Comparison of ENCODE assay signal across 8 cellular contexts in the genomic region with DNA sequence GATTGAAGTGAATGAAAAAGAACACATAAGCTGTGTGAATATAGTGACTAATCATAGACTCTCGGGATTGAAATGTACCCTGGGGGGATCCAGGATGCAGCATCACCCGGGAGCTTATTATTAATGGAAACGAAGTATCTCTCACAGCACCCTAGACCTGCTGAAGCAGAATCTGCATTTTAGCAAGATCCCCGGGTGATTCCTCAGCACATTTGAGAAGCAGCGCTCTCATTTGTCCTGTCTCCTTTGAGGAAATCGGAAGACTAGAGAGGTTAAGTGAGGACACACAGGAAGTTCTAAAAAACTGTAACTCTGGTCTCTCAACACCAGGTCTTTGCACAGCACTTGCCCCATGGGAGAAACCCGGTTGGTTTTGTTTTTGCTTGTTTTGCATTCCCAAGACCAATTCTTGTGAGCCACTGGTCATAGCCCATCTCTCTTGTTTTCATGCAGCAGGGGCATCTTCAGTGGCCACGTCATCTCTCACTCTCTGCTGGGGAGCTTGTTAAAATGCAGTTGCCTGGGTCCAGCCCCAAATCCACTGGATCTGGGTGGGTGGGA. TPM values are rescaled to one million over a fixed set of nuclear protein-coding genes. Genes with fewer than 3 reads are reported as not detected.
A peak's percentile ranks its signal among the peaks of the same experiment; 100 is the strongest.
DNase-seq lines count a peak whose midpoint lies in the region; ATAC-seq and TF ChIP-seq lines count a peak whose summit lies in the region.

No MANE protein-coding gene starts in this region.

- H3K9me3 ChIP-seq in GM23248 (ENCODE audit: low read depth) (no peaks in the 10 kb centered on the region), MM.1S (replicated peaks; ENCODE audit: insufficient read depth, low read length) (no peaks in the 10 kb centered on the region)

- peaks cover 14% of the 10 kb centered on the region; the same call in 1 of the 2 replicates for H3F3A ChIP-seq in GM23248 (ENCODE audit: insufficient read depth)
- H3F3A ChIP-seq in MM.1S (ENCODE audit: insufficient read depth, low read length), result peaks cover 36% of the 10 kb centered on the region

- H3K36me3 ChIP-seq in GM23248 (ENCODE audit: low read depth), result no peaks in the 10 kb centered on the region
- H3K36me3 ChIP-seq in MM.1S (replicated peaks; ENCODE audit: insufficient read depth, low read length), result no peaks in the 10 kb centered on the region

- H3K9me2 ChIP-seq in GM23248 (ENCODE audit: insufficient read depth), result no peaks in the 10 kb centered on the region
- no peaks in the 10 kb centered on the region for H3K9me2 ChIP-seq in MM.1S (replicated peaks; ENCODE audit: insufficient read depth, low read length)

- H3K9ac ChIP-seq in GM23248, result no peak overlapping the region; the same call in 1 of the 2 replicates
- H3K9ac ChIP-seq in MM.1S (ENCODE audit: low read length), result peak overlapping the region; percentile 72

- H4K20me1 ChIP-seq in GM23248 (ENCODE audit: insufficient read depth) (no peaks in the 10 kb centered on the region), MM.1S (ENCODE audit: insufficient read depth, low read length) (no peaks in the 10 kb centered on the region)

- peak overlapping the region; percentile 80 for H3K27ac Mint-ChIP-seq in activated CD4-positive, alpha-beta T cell treated with anti-CD3 and anti-CD28 coated beads for 36 hours
- peak overlapping the region; percentile 22 for H3K27ac Mint-ChIP-seq in central memory CD8-positive, alpha-beta T cell (ENCODE audit: low read depth)

- H3K27me3 ChIP-seq in GM23248 (replicated peaks; ENCODE audit: insufficient read depth) (no peaks in the 10 kb centered on the region), MM.1S (replicated peaks; ENCODE audit: insufficient read depth, low read length) (no peaks in the 10 kb centered on the region)

- peaks cover 14% of the 10 kb centered on the region for H3K36me3 Mint-ChIP-seq in activated CD4-positive, alpha-beta T cell treated with anti-CD3 and anti-CD28 coated beads for 36 hours (ENCODE audit: low read depth)
- peaks cover 12% of the 10 kb centered on the region for H3K36me3 Mint-ChIP-seq in central memory CD8-positive, alpha-beta T cell (ENCODE audit: insufficient read depth)

- H3K4me3 ChIP-seq in GM23248, result no peak overlapping the region
- H3K4me3 ChIP-seq in MM.1S (ENCODE audit: low read length), result peak overlapping the region; percentile 50

- H3K79me2 ChIP-seq in GM23248 (ENCODE audit: insufficient read depth), result peaks cover 91% of the 10 kb centered on the region
- H3K79me2 ChIP-seq in MM.1S (ENCODE audit: low read length), result peaks cover 75% of the 10 kb centered on the region

- H2AFZ ChIP-seq in GM23248 (no peak overlapping the region), MM.1S (ENCODE audit: low read length) (peak overlapping the region; percentile 33)

- H3K27me3 Mint-ChIP-seq in activated CD4-positive, alpha-beta T cell treated with anti-CD3 and anti-CD28 coated beads for 36 hours, result no peaks in the 10 kb centered on the region
- no peaks in the 10 kb centered on the region for H3K27me3 Mint-ChIP-seq in central memory CD8-positive, alpha-beta T cell

- peak overlapping the region; percentile 65 for H3K27ac ChIP-seq in GM23248
- peak overlapping the region; percentile 99 for H3K27ac ChIP-seq in MM.1S (ENCODE audit: low read length)

- intact Hi-C loops in activated CD4-positive, alpha-beta T cell treated with anti-CD3 and anti-CD28 coated beads for 36 hours (cut with DNase I, micrococcal nuclease), result loop anchor here in 1 of 2 experiments (10.0 kb wide), 1 partner anchor 373 kb away; no protein-coding TSS in a partner anchor

- in situ Hi-C loops in GM23248 (cut with MboI), result no loop called here

- WGBS in GM23248 (ENCODE audit: low coverage in 1 of 2, low lambda C conversion rate in 2 of 2, missing lambda C conversion rate in 2 of 2), 2 experiments, result 42 to 47% methylated on average over 8 of the region's 8 CpGs

- TF ChIP-seq CTCF in MM.1S (IDR thresholded peaks at IDR 0.05; ENCODE audit: low read length), result no peak

- peaks cover 59% of the 10 kb centered on the region for H3K4me1 Mint-ChIP-seq in activated CD4-positive, alpha-beta T cell treated with anti-CD3 and anti-CD28 coated beads for 36 hours
- peaks cover 43% of the 10 kb centered on the region for H3K4me1 Mint-ChIP-seq in central memory CD8-positive, alpha-beta T cell

- H3K9me3 Mint-ChIP-seq in activated CD4-positive, alpha-beta T cell treated with anti-CD3 and anti-CD28 coated beads for 36 hours (ENCODE audit: low read depth), result no peaks in the 10 kb centered on the region
- no peaks in the 10 kb centered on the region for H3K9me3 Mint-ChIP-seq in central memory CD8-positive, alpha-beta T cell

- peak; percentile 59 for ATAC-seq in activated CD4-positive, alpha-beta T cell treated with anti-CD3 and anti-CD28 coated beads for 36 hours
- peak; percentile 31 for ATAC-seq in central memory CD8-positive, alpha-beta T cell (replicated peaks; ENCODE audit: extremely low read depth, poor library complexity, severe bottlenecking)

- CTCF ChIA-PET in activated CD4-positive, alpha-beta T cell treated with anti-CD3 and anti-CD28 coated beads for 36 hours (lab: Charles Lee), result interaction anchor here (0.6 to 2.0 kb wide), 5 partner anchors 21 to 291 kb away, joined by 3 to 8 read pairs (median 4); no protein-coding TSS in a partner anchor

- H3K4me2 ChIP-seq in GM23248 (ENCODE audit: unreplicated experiment), result peak overlapping the region; percentile 14
- H3K4me2 ChIP-seq in MM.1S (ENCODE audit: low read depth, low read length), result peak overlapping the region; percentile 93

- no peak overlapping the region for H3K4me3 Mint-ChIP-seq in activated CD4-positive, alpha-beta T cell treated with anti-CD3 and anti-CD28 coated beads for 36 hours
- peak overlapping the region; percentile 54 for H3K4me3 Mint-ChIP-seq in central memory CD8-positive, alpha-beta T cell

- POLR2A ChIA-PET in activated CD4-positive, alpha-beta T cell treated with anti-CD3 and anti-CD28 coated beads for 36 hours (lab: Charles Lee), result interaction anchor here (0.5 to 0.6 kb wide), 2 partner anchors 39 to 218 kb away, joined by 3 read pairs; no protein-coding TSS in a partner anchor

- H3K4me1 ChIP-seq in GM23248 (ENCODE audit: insufficient read depth), result peaks cover 19% of the 10 kb centered on the region
- peaks cover 38% of the 10 kb centered on the region for H3K4me1 ChIP-seq in MM.1S (ENCODE audit: low read length)

- DNase-seq in activated CD4-positive, alpha-beta T cell treated with anti-CD3 and anti-CD28 coated beads for 36 hours, result peak; percentile 54
- DNase-seq in activated CD4-positive, alpha-beta T cell treated with anti-CD3 and anti-CD28 coated beads, Interleukin-2, amount 50 U/mL, for 1 hour, result no peak
- DNase-seq in GM23248 (peak; percentile 68), MM.1S (peak; percentile 92), pons (ENCODE audit: low spot score) (peak; percentile 59), HuH-7 (ENCODE audit: low spot score) (no peak)
- DNase-seq in central memory CD8-positive, alpha-beta T cell (ENCODE audit: low spot score in 2 of 2), result no peak
- no peak for DNase-seq in stimulated activated CD4-positive, alpha-beta T cell treated with anti-CD3 and anti-CD28 coated beads, Interleukin-2, amount 100 ng/mL, for 24 hours

RNA-seq across cellular contexts. Expression of gene ZNF710, which starts 30.2 kb away (rescaled TPM):
- total RNA-seq in activated CD4-positive, alpha-beta T cell treated with anti-CD3 and anti-CD28 coated beads for 36 hours, result 10 to 100 TPM; 22.8 to 34.9 TPM
- total RNA-seq in GM23248 (2014; rRNA removed; shearing (Covaris generic)), result 12.0 and 18.2 TPM in 2 replicates
- polyA plus RNA-seq in GM23248 (2016; fragmentation: Nextera tagmentation; extraction: Ambion mirVana), result 2.8 and 2.9 TPM in 2 replicates

Comparison
In these comparisons a context has a peak if more than half of its experiments do, and no peak if none do; other contexts are left out.
1. DNase-seq: peak in activated CD4-positive, alpha-beta T cell treated with anti-CD3 and anti-CD28 coated beads for 36 hours (single experiment), GM23248 (single experiment), MM.1S (single experiment) and pons (single experiment); none in activated CD4-positive, alpha-beta T cell treated with anti-CD3 and anti-CD28 coated beads, Interleukin-2, amount 50 U/mL, for 1 hour (single experiment), central memory CD8-positive, alpha-beta T cell (0 of 2), HuH-7 (single experiment) and stimulated activated CD4-positive, alpha-beta T cell treated with anti-CD3 and anti-CD28 coated beads, Interleukin-2, amount 100 ng/mL, for 24 hours (0 of 2).